ENCODE assay signal across 1 cellular context in genomic region chr15:101089579-101090459, GRCh38.
TF ChIP-seq lines count a peak whose summit lies in the region.

No MANE protein-coding gene starts in this region.

TF ChIP-seq in H1, 55 proteins besides CTCF, POLR2A, EP300 and RAD21 (continued from another document):
- no peak for TF ChIP-seq BRCA1 (IDR thresholded peaks at IDR 0.05; ENCODE audit: low read depth, low read length)
- TF ChIP-seq CBX5 (IDR thresholded peaks at IDR 0.05; ENCODE audit: low read depth, low read length): no peak
